22 cellular contexts compared by ENCODE assay signal in the genomic region with DNA sequence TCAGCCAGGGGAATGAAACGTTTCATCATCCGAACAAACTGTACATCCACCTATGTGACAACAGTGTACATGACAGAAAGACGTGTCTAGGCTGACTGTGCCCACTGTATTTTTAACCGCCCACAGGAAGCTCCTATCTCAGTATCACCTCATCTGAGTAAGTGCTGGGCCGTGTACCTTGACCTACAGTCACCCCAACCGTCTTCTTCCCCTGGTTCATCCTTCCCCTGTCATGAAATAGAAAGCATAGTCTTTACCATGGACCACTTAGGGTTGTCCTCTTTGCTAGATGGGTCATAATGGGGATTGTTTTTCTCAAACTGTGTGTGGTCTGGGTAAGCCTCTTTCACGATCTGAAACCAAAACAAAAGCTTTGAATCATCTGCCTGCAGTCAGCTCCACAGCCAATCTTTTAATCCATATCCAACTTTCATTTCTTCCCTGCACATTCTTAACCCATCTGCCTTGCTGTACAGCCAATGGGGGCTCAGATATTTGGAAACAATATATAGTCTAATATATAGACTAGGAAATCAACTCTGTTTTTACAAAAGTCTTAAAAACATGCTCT. TPM values are rescaled to one million over a fixed set of nuclear protein-coding genes. Genes with fewer than 3 reads are reported as not detected.
DNase-seq lines count a peak whose midpoint lies in the region; ATAC-seq and TF ChIP-seq lines count a peak whose summit lies in the region.
"Had no signal": no experiment of that assay in that cellular context is flagged by ENCODE, and none has a peak within 500 bp of the region (broad histone marks: within the 10 kb centered on the region; RNA-seq: fewer than 3 reads in every experiment).

No MANE protein-coding gene starts in this region.

- H3K4me1 ChIP-seq in KMS-11 (ENCODE audit: low read depth, poor library complexity, severe bottlenecking), result peaks cover 17% of the 10 kb centered on the region
- H3K4me1 ChIP-seq in naive thymus-derived CD4-positive, alpha-beta T cell (ENCODE audit: control insufficient read depth in 2 of 2, insufficient read depth in 2 of 2, low read length in 2 of 2), result peaks cover 10 to 14% of the 10 kb centered on the region in 2 donors
- H3K4me1 ChIP-seq in breast epithelium, result peaks cover 5 to 14% of the 10 kb centered on the region in 2 donors

- no peak for DNase-seq in activated CD4-positive, alpha-beta T cell treated with anti-CD3 and anti-CD28 coated beads, Interleukin-2, amount 10 ng/mL, durations not matched to agents 24 days and 14 days
- no peak for DNase-seq in activated CD4-positive, alpha-beta T cell treated with anti-CD3 and anti-CD28 coated beads for 4 hours
- no peak for DNase-seq in activated T-helper 2 cell treated with anti-CD3 and anti-CD28 coated beads, Interferon-gamma antibody, Interleukin-2, Interleukin-4, amounts not matched to agents 10 μg/mL and 5 μg/mL and 100 μg/mL, durations not matched to agents 14 hours and 24 hours and 36 hours (ENCODE audit: low spot score)
- no peak for DNase-seq in naive thymus-derived CD4-positive, alpha-beta T cell
- DNase-seq in NCI-H1930 (lab: John Stamatoyannopoulos, UW) (no peak), breast epithelium (ENCODE audit: low spot score in 2 of 2) (no peak)
- DNase-seq: anterior cingulate cortex, C1 segment of cervical spinal cord, DMS 273 treated with DMSO at 0.1 percent for 48 hours, gastrocnemius medialis, GDM1, H7, NCI-H1436 treated with DMSO at 0.1 percent for 48 hours, NCI-H748 treated with DMSO at 0.1 percent for 48 hours had no signal

- H3K27ac ChIP-seq in KMS-11 (no peak overlapping the region; the same call in 1 of the 2 replicates), breast epithelium (no peak overlapping the region)
- H3K27ac ChIP-seq in naive thymus-derived CD4-positive, alpha-beta T cell (ENCODE audit: low read depth, low read length), result no peak overlapping the region
- H3K27ac ChIP-seq: gastrocnemius medialis had no signal

- no peak for TF ChIP-seq CTCF in KMS-11 (conservative IDR thresholded peaks at IDR 0.05; ENCODE audit: low read depth, low read length)
- no peak for TF ChIP-seq CTCF in breast epithelium (IDR thresholded peaks at IDR 0.05)

- no peak overlapping the region for H3K4me3 ChIP-seq in KMS-11 (IDR thresholded peaks at IDR 0.05; ENCODE audit: insufficient read depth, low read depth, low read length)
- H3K4me3 ChIP-seq in naive thymus-derived CD4-positive, alpha-beta T cell (ENCODE audit: low read length), result no peak overlapping the region
- H3K4me3 ChIP-seq in breast epithelium, result no peak overlapping the region
- H3K4me3 ChIP-seq: gastrocnemius medialis had no signal

- POLR2A ChIA-PET in naive thymus-derived CD4-positive, alpha-beta T cell (lab: Charles Lee), result interaction anchor here (0.9 to 8.5 kb wide), 3 partner anchors 15 to 23 kb away, joined by 3 to 111 read pairs (median 4); partner anchors contain the start of genes NCAPD3 and VPS26B

- no peaks in the 10 kb centered on the region for H3K79me2 ChIP-seq in KMS-11 (ENCODE audit: insufficient read depth, low read depth)

- H3K36me3 Mint-ChIP-seq in activated CD4-positive, alpha-beta T cell treated with anti-CD3 and anti-CD28 coated beads, Interleukin-2, amount 10 ng/mL, durations not matched to agents 24 days and 14 days (ENCODE audit: low read depth), result peaks cover 35% of the 10 kb centered on the region
- peaks cover 45% of the 10 kb centered on the region for H3K36me3 Mint-ChIP-seq in activated T-helper 2 cell treated with anti-CD3 and anti-CD28 coated beads, Interferon-gamma antibody, Interleukin-2, Interleukin-4, amounts not matched to agents 10 μg/mL and 5 μg/mL and 100 μg/mL, durations not matched to agents 14 hours and 24 hours and 36 hours (ENCODE audit: low read depth)
- peaks cover 6 to 44% (median 18%) of the 10 kb centered on the region in 5 donors for H3K36me3 Mint-ChIP-seq in naive thymus-derived CD4-positive, alpha-beta T cell

- H3K9me3 ChIP-seq in naive thymus-derived CD4-positive, alpha-beta T cell (ENCODE audit: control insufficient read depth in 2 of 3, low read length in 3 of 3), result no peaks in the 10 kb centered on the region
- no peaks in the 10 kb centered on the region for H3K9me3 ChIP-seq in breast epithelium
- H3K9me3 ChIP-seq: gastrocnemius medialis had no signal

- intact Hi-C loops in activated CD4-positive, alpha-beta T cell treated with anti-CD3 and anti-CD28 coated beads, Interleukin-2, amount 10 ng/mL, durations not matched to agents 24 days and 14 days (cut with micrococcal nuclease), result no loop called here
- intact Hi-C loops in activated T-helper 2 cell treated with anti-CD3 and anti-CD28 coated beads, Interferon-gamma antibody, Interleukin-2, Interleukin-4, amounts not matched to agents 10 μg/mL and 5 μg/mL and 100 μg/mL, durations not matched to agents 14 hours and 24 hours and 36 hours (cut with micrococcal nuclease), result no loop called here
- intact Hi-C loops in naive thymus-derived CD4-positive, alpha-beta T cell (cut with micrococcal nuclease), result no loop called here
- intact Hi-C loops in breast epithelium (cut with DNase I; ENCODE audit: low total_unique reads), result no loop called here

- no peak overlapping the region for H3K9ac ChIP-seq in KMS-11

- no peaks in the 10 kb centered on the region for H4K20me1 ChIP-seq in KMS-11 (ENCODE audit: insufficient read depth)

- peaks cover 16% of the 10 kb centered on the region for H3K4me1 Mint-ChIP-seq in activated CD4-positive, alpha-beta T cell treated with anti-CD3 and anti-CD28 coated beads, Interleukin-2, amount 10 ng/mL, durations not matched to agents 24 days and 14 days
- H3K4me1 Mint-ChIP-seq in activated T-helper 2 cell treated with anti-CD3 and anti-CD28 coated beads, Interferon-gamma antibody, Interleukin-2, Interleukin-4, amounts not matched to agents 10 μg/mL and 5 μg/mL and 100 μg/mL, durations not matched to agents 14 hours and 24 hours and 36 hours (ENCODE audit: low read depth), result peaks cover 23% of the 10 kb centered on the region
- H3K4me1 Mint-ChIP-seq in naive thymus-derived CD4-positive, alpha-beta T cell, result peaks cover 15 to 26% (median 21%) of the 10 kb centered on the region in 7 donors

- no peak overlapping the region for H2AFZ ChIP-seq in KMS-11 (ENCODE audit: low read depth)

- no peaks in the 10 kb centered on the region for H3K36me3 ChIP-seq in KMS-11 (ENCODE audit: insufficient read depth)
- peaks cover 14 to 76% (median 16%) of the 10 kb centered on the region in 3 experiments for H3K36me3 ChIP-seq in naive thymus-derived CD4-positive, alpha-beta T cell (ENCODE audit: control insufficient read depth in 2 of 3, insufficient read depth in 3 of 3, low read length in 3 of 3)
- peaks cover 11% of the 10 kb centered on the region for H3K36me3 ChIP-seq in breast epithelium

- CTCF ChIA-PET in naive thymus-derived CD4-positive, alpha-beta T cell (lab: Charles Lee), result interaction anchor here (0.6 kb wide), 1 partner anchor 24 kb away, joined by 3 read pairs; no protein-coding TSS in a partner anchor

- no peak for TF ChIP-seq POLR2A in breast epithelium (IDR thresholded peaks at IDR 0.05)

- H3K27me3 Mint-ChIP-seq in activated CD4-positive, alpha-beta T cell treated with anti-CD3 and anti-CD28 coated beads, Interleukin-2, amount 10 ng/mL, durations not matched to agents 24 days and 14 days, result no peaks in the 10 kb centered on the region
- H3K27me3 Mint-ChIP-seq in activated T-helper 2 cell treated with anti-CD3 and anti-CD28 coated beads, Interferon-gamma antibody, Interleukin-2, Interleukin-4, amounts not matched to agents 10 μg/mL and 5 μg/mL and 100 μg/mL, durations not matched to agents 14 hours and 24 hours and 36 hours (ENCODE audit: low read depth), result no peaks in the 10 kb centered on the region
- no peaks in the 10 kb centered on the region for H3K27me3 Mint-ChIP-seq in naive thymus-derived CD4-positive, alpha-beta T cell
- H3K27me3 Mint-ChIP-seq: central memory CD8-positive, alpha-beta T cell; progenitor cell of endocrine pancreas had no signal

- ATAC-seq in naive thymus-derived CD4-positive, alpha-beta T cell, result no peak
- no peak for ATAC-seq in GM21367 (IDR thresholded peaks at IDR 0.05; ENCODE audit: unreplicated experiment)
- ATAC-seq: gastrocnemius medialis, HepG2 had no signal

- peak overlapping the region; percentile 35 for H3K27ac Mint-ChIP-seq in activated CD4-positive, alpha-beta T cell treated with anti-CD3 and anti-CD28 coated beads, Interleukin-2, amount 10 ng/mL, durations not matched to agents 24 days and 14 days
- H3K27ac Mint-ChIP-seq in activated T-helper 2 cell treated with anti-CD3 and anti-CD28 coated beads, Interferon-gamma antibody, Interleukin-2, Interleukin-4, amounts not matched to agents 10 μg/mL and 5 μg/mL and 100 μg/mL, durations not matched to agents 14 hours and 24 hours and 36 hours, result peak overlapping the region; percentile 38
- peak overlapping the region in 6 of 9 donors; percentile 9 to 61 (median 42) for H3K27ac Mint-ChIP-seq in naive thymus-derived CD4-positive, alpha-beta T cell
- H3K27ac Mint-ChIP-seq: progenitor cell of endocrine pancreas had no signal

- H3K4me2 ChIP-seq in KMS-11, result peak overlapping the region; percentile 20

- H3K27me3 ChIP-seq in KMS-11 (ENCODE audit: insufficient read depth, low read depth) (no peaks in the 10 kb centered on the region), breast epithelium (no peaks in the 10 kb centered on the region)
- no peaks in the 10 kb centered on the region for H3K27me3 ChIP-seq in naive thymus-derived CD4-positive, alpha-beta T cell (ENCODE audit: control insufficient read depth in 2 of 2, insufficient read depth in 2 of 2, low read length in 2 of 2)
- H3K27me3 ChIP-seq: gastrocnemius medialis had no signal

- no peaks in the 10 kb centered on the region for H3K9me3 Mint-ChIP-seq in activated CD4-positive, alpha-beta T cell treated with anti-CD3 and anti-CD28 coated beads, Interleukin-2, amount 10 ng/mL, durations not matched to agents 24 days and 14 days
- H3K9me3 Mint-ChIP-seq in activated T-helper 2 cell treated with anti-CD3 and anti-CD28 coated beads, Interferon-gamma antibody, Interleukin-2, Interleukin-4, amounts not matched to agents 10 μg/mL and 5 μg/mL and 100 μg/mL, durations not matched to agents 14 hours and 24 hours and 36 hours, result no peaks in the 10 kb centered on the region
- H3K9me3 Mint-ChIP-seq in naive thymus-derived CD4-positive, alpha-beta T cell, result no peaks in the 10 kb centered on the region
- H3K9me3 Mint-ChIP-seq: central memory CD8-positive, alpha-beta T cell had no signal

- H3K4me3 Mint-ChIP-seq in activated CD4-positive, alpha-beta T cell treated with anti-CD3 and anti-CD28 coated beads, Interleukin-2, amount 10 ng/mL, durations not matched to agents 24 days and 14 days, result no peak overlapping the region
- H3K4me3 Mint-ChIP-seq in activated T-helper 2 cell treated with anti-CD3 and anti-CD28 coated beads, Interferon-gamma antibody, Interleukin-2, Interleukin-4, amounts not matched to agents 10 μg/mL and 5 μg/mL and 100 μg/mL, durations not matched to agents 14 hours and 24 hours and 36 hours (ENCODE audit: low read depth), result no peak overlapping the region
- H3K4me3 Mint-ChIP-seq in naive thymus-derived CD4-positive, alpha-beta T cell, result no peak overlapping the region
- H3K4me3 Mint-ChIP-seq: central memory CD8-positive, alpha-beta T cell had no signal

RNA-seq across cellular contexts. Expression of gene THYN1, which starts 4.2 kb away (rescaled TPM):
- 61.6 and 69.1 TPM in 2 replicates for total RNA-seq in activated CD4-positive, alpha-beta T cell treated with anti-CD3 and anti-CD28 coated beads, Interleukin-2, amount 10 ng/mL, durations not matched to agents 24 days and 14 days
- total RNA-seq in activated T-helper 2 cell treated with anti-CD3 and anti-CD28 coated beads, Interferon-gamma antibody, Interleukin-2, Interleukin-4, amounts not matched to agents 10 μg/mL and 5 μg/mL and 100 μg/mL, durations not matched to agents 14 hours and 24 hours and 36 hours, result 55.6 and 60.8 TPM in 2 replicates
- total RNA-seq in naive thymus-derived CD4-positive, alpha-beta T cell, result 10 to 100 TPM; 34.4 to 67.7 (median 62.5) TPM
- polyA plus RNA-seq in naive thymus-derived CD4-positive, alpha-beta T cell, result 100 to 1,000 TPM; 153 to 166 TPM
- 10 to 100 TPM; 51.7 to 73.9 (median 58.7) TPM for total RNA-seq in breast epithelium

RNA-seq across cellular contexts. Expression of gene ACAD8, which starts 4.4 kb away (rescaled TPM):
- total RNA-seq in activated CD4-positive, alpha-beta T cell treated with anti-CD3 and anti-CD28 coated beads, Interleukin-2, amount 10 ng/mL, durations not matched to agents 24 days and 14 days, result 26.0 and 26.7 TPM in 2 replicates
- total RNA-seq in activated T-helper 2 cell treated with anti-CD3 and anti-CD28 coated beads, Interferon-gamma antibody, Interleukin-2, Interleukin-4, amounts not matched to agents 10 μg/mL and 5 μg/mL and 100 μg/mL, durations not matched to agents 14 hours and 24 hours and 36 hours, result 27.3 and 27.7 TPM in 2 replicates
- total RNA-seq in naive thymus-derived CD4-positive, alpha-beta T cell, result 10 to 100 TPM; 18.5 to 40.2 (median 26.1) TPM
- polyA plus RNA-seq in naive thymus-derived CD4-positive, alpha-beta T cell, result 10 to 100 TPM; 21.1 to 23.8 TPM
- 10 to 100 TPM; 20.5 to 46.2 (median 40.4) TPM for total RNA-seq in breast epithelium

RNA-seq across cellular contexts. Expression of gene VPS26B, which starts 24.5 kb away (rescaled TPM):
- 41.6 and 42.6 TPM in 2 replicates for total RNA-seq in activated CD4-positive, alpha-beta T cell treated with anti-CD3 and anti-CD28 coated beads, Interleukin-2, amount 10 ng/mL, durations not matched to agents 24 days and 14 days
- total RNA-seq in activated T-helper 2 cell treated with anti-CD3 and anti-CD28 coated beads, Interferon-gamma antibody, Interleukin-2, Interleukin-4, amounts not matched to agents 10 μg/mL and 5 μg/mL and 100 μg/mL, durations not matched to agents 14 hours and 24 hours and 36 hours, result 41.7 and 43.8 TPM in 2 replicates
- total RNA-seq in naive thymus-derived CD4-positive, alpha-beta T cell, result 10 to 100 TPM; 50.9 to 69.2 (median 61.8) TPM
- polyA plus RNA-seq in naive thymus-derived CD4-positive, alpha-beta T cell, result 10 to 100 TPM; 42.6 to 59.1 TPM
- 10 to 100 TPM; 34.4 to 45.0 (median 40.1) TPM for total RNA-seq in breast epithelium

RNA-seq across cellular contexts. Expression of gene NCAPD3, which starts 25.2 kb away (rescaled TPM):
- total RNA-seq in activated CD4-positive, alpha-beta T cell treated with anti-CD3 and anti-CD28 coated beads, Interleukin-2, amount 10 ng/mL, durations not matched to agents 24 days and 14 days, result 108 and 111 TPM in 2 replicates
- 98.2 and 99.9 TPM in 2 replicates for total RNA-seq in activated T-helper 2 cell treated with anti-CD3 and anti-CD28 coated beads, Interferon-gamma antibody, Interleukin-2, Interleukin-4, amounts not matched to agents 10 μg/mL and 5 μg/mL and 100 μg/mL, durations not matched to agents 14 hours and 24 hours and 36 hours
- 10 to 100 TPM; 31.5 to 90.9 (median 40.3) TPM for total RNA-seq in naive thymus-derived CD4-positive, alpha-beta T cell
- 10 to 100 TPM; 16.3 to 18.7 TPM for polyA plus RNA-seq in naive thymus-derived CD4-positive, alpha-beta T cell
- 10 to 100 TPM; 12.0 to 16.5 (median 12.1) TPM for total RNA-seq in breast epithelium

RNA-seq across cellular contexts. Expression of gene GLB1L3, which starts 27.2 kb away (rescaled TPM):
- 16.5 and 17.0 TPM in 2 replicates for total RNA-seq in activated CD4-positive, alpha-beta T cell treated with anti-CD3 and anti-CD28 coated beads, Interleukin-2, amount 10 ng/mL, durations not matched to agents 24 days and 14 days
- 14.5 and 15.4 TPM in 2 replicates for total RNA-seq in activated T-helper 2 cell treated with anti-CD3 and anti-CD28 coated beads, Interferon-gamma antibody, Interleukin-2, Interleukin-4, amounts not matched to agents 10 μg/mL and 5 μg/mL and 100 μg/mL, durations not matched to agents 14 hours and 24 hours and 36 hours
- 10 to 100 TPM in 1 of 5 experiments, 1 to 10 TPM in 4; 1.0 to 11.4 (median 2.5) TPM for total RNA-seq in naive thymus-derived CD4-positive, alpha-beta T cell
- polyA plus RNA-seq in naive thymus-derived CD4-positive, alpha-beta T cell, result 1 to 10 TPM; 2.4 to 2.8 TPM
- 1 to 10 TPM in 2 of 3 donors, not detected in 1; 1.0 to 1.6 TPM for total RNA-seq in breast epithelium
- total RNA-seq: gastrocnemius medialis, HepG2, M059J, mesenteric fat pad, progenitor cell of endocrine pancreas, subcutaneous adipose tissue had no signal
- polyA plus RNA-seq: HepG2 had no signal
